In genomic region chr15:99475754-99476412, GRCh38 we compare ENCODE assay signal across 12 cellular contexts.
DNase-seq lines count a peak whose midpoint lies in the region; ATAC-seq, FAIRE-seq and TF ChIP-seq lines count a peak whose summit lies in the region.
"Had no signal": no experiment of that assay in that cellular context is flagged by ENCODE, and none has a peak within 500 bp of the region (broad histone marks: within the 10 kb centered on the region; RNA-seq: fewer than 3 reads in every experiment).

No MANE protein-coding gene starts in this region.

- H3K4me3 Mint-ChIP-seq in T-helper 17 cell = peak overlapping the region; percentile 2
- H3K4me3 Mint-ChIP-seq in stimulated activated naive CD8-positive, alpha-beta T cell treated with anti-CD3 and anti-CD28 coated beads, Interleukin-15, amount 100 ng/mL, for 72 hours = peak overlapping the region in 1 of 2 donors; percentile 28
- H3K4me3 Mint-ChIP-seq: activated CD4-positive, alpha-beta memory T cell treated with anti-CD3 and anti-CD28 coated beads, Interleukin-2, amount 10 ng/mL, durations not matched to agents 7 days and 5 days had no signal

- DNase-seq in D341Med (ENCODE audit: low spot score) = peak; percentile 9
- no peak for DNase-seq in T-helper 17 cell
- DNase-seq in keratinocyte (ENCODE audit: low read depth, low spot score) = no peak
- DNase-seq in NCI-H748 (lab: John Stamatoyannopoulos, UW; ENCODE audit: unreplicated experiment) = no peak
- no peak for DNase-seq in H54 (ENCODE audit: insufficient read length, low spot score)
- DNase-seq in stimulated activated naive CD8-positive, alpha-beta T cell treated with anti-CD3 and anti-CD28 coated beads, Interleukin-15, amount 100 ng/mL, for 72 hours = no peak
- DNase-seq in activated naive CD4-positive, alpha-beta T cell treated with anti-CD3 and anti-CD28 coated beads, Interleukin-2, amount 50 U/mL, for 72 hours (ENCODE audit: low spot score in 2 of 2) = no peak
- DNase-seq: activated CD4-positive, alpha-beta memory T cell treated with anti-CD3 and anti-CD28 coated beads, Interleukin-2, amount 10 ng/mL, durations not matched to agents 7 days and 5 days; effector CD4-positive, alpha-beta T cell; small intestine had no signal

- TF ChIP-seq POLR2A in H54 (IDR thresholded peaks at IDR 0.05; ENCODE audit: low read depth, low read length) = no peak

- no peaks in the 10 kb centered on the region for H3K9me3 Mint-ChIP-seq in stimulated activated naive CD8-positive, alpha-beta T cell treated with anti-CD3 and anti-CD28 coated beads, Interleukin-15, amount 100 ng/mL, for 72 hours
- H3K9me3 Mint-ChIP-seq in activated naive CD4-positive, alpha-beta T cell treated with anti-CD3 and anti-CD28 coated beads, Interleukin-2, amount 50 U/mL, for 72 hours = no peaks in the 10 kb centered on the region
- H3K9me3 Mint-ChIP-seq: activated CD4-positive, alpha-beta memory T cell treated with anti-CD3 and anti-CD28 coated beads, Interleukin-2, amount 10 ng/mL, durations not matched to agents 7 days and 5 days; activated naive CD4-positive, alpha-beta T cell treated with anti-CD3 and anti-CD28 coated beads, Interleukin-2, amount 50 U/mL, for 24 hours had no signal

- H3K4me1 ChIP-seq in keratinocyte (ENCODE audit: control insufficient read depth, extremely low read depth, insufficient read depth, low read length) = peaks cover 26% of the 10 kb centered on the region

- no peaks in the 10 kb centered on the region for H4K20me1 ChIP-seq in keratinocyte (ENCODE audit: control insufficient read depth, extremely low read depth, insufficient read depth, low read length)

- no peaks in the 10 kb centered on the region for H3K36me3 ChIP-seq in keratinocyte (ENCODE audit: control insufficient read depth in 2 of 2, extremely low read depth in 1 of 2, insufficient read depth in 2 of 2, low read length in 2 of 2)

- H3K4me1 Mint-ChIP-seq in T-helper 17 cell = peaks cover 3% of the 10 kb centered on the region
- H3K4me1 Mint-ChIP-seq in stimulated activated naive CD8-positive, alpha-beta T cell treated with anti-CD3 and anti-CD28 coated beads, Interleukin-15, amount 100 ng/mL, for 72 hours = peaks cover 55% of the 10 kb centered on the region
- H3K4me1 Mint-ChIP-seq: activated CD4-positive, alpha-beta memory T cell treated with anti-CD3 and anti-CD28 coated beads, Interleukin-2, amount 10 ng/mL, durations not matched to agents 7 days and 5 days had no signal

- dilution Hi-C loops in keratinocyte (cut with MboI; ENCODE audit: extremely low pct_ligation_motif_present, low sequenced_read_pairs) = no loop called here

- no peaks in the 10 kb centered on the region for H3K79me2 ChIP-seq in keratinocyte (ENCODE audit: control insufficient read depth, insufficient read depth, low read length)

- H3K27me3 Mint-ChIP-seq in T-helper 17 cell = peaks cover 20% of the 10 kb centered on the region
- H3K27me3 Mint-ChIP-seq in stimulated activated naive CD8-positive, alpha-beta T cell treated with anti-CD3 and anti-CD28 coated beads, Interleukin-15, amount 100 ng/mL, for 72 hours = no peaks in the 10 kb centered on the region
- H3K27me3 Mint-ChIP-seq: activated naive CD4-positive, alpha-beta T cell treated with anti-CD3 and anti-CD28 coated beads, Interleukin-2, amount 50 U/mL, for 24 hours had no signal

- H3K27ac ChIP-seq in keratinocyte (ENCODE audit: control insufficient read depth, insufficient read depth, low read length) = peak overlapping the region; percentile 56
- peak overlapping the region in 18 of 21 experiments; percentile 34 to 89 (median 76) for H3K27ac ChIP-seq in skin epidermis

- H2AFZ ChIP-seq in keratinocyte (ENCODE audit: control insufficient read depth, low read length) = peak overlapping the region; percentile 58

- H3K27ac Mint-ChIP-seq in T-helper 17 cell = no peak overlapping the region
- peak overlapping the region in 1 of 2 donors; percentile 14 for H3K27ac Mint-ChIP-seq in stimulated activated naive CD8-positive, alpha-beta T cell treated with anti-CD3 and anti-CD28 coated beads, Interleukin-15, amount 100 ng/mL, for 72 hours
- H3K27ac Mint-ChIP-seq in activated naive CD4-positive, alpha-beta T cell treated with anti-CD3 and anti-CD28 coated beads, Interleukin-2, amount 50 U/mL, for 72 hours = no peak overlapping the region
- H3K27ac Mint-ChIP-seq: activated CD4-positive, alpha-beta memory T cell treated with anti-CD3 and anti-CD28 coated beads, Interleukin-2, amount 10 ng/mL, durations not matched to agents 7 days and 5 days had no signal

- H3K9me3 ChIP-seq in T-helper 17 cell (ENCODE audit: control insufficient read depth, low read length, poor library complexity, severe bottlenecking) = no peaks in the 10 kb centered on the region
- H3K9me3 ChIP-seq in keratinocyte (ENCODE audit: control insufficient read depth, low read depth, low read length) = no peaks in the 10 kb centered on the region

- no peaks in the 10 kb centered on the region for H3K9me1 ChIP-seq in keratinocyte (ENCODE audit: control insufficient read depth, extremely low read depth, insufficient read depth, low read length)

- H3K36me3 Mint-ChIP-seq in T-helper 17 cell (ENCODE audit: low read depth) = peaks cover 2% of the 10 kb centered on the region
- H3K36me3 Mint-ChIP-seq in activated naive CD4-positive, alpha-beta T cell treated with anti-CD3 and anti-CD28 coated beads, Interleukin-2, amount 50 U/mL, for 72 hours = no peaks in the 10 kb centered on the region
- H3K36me3 Mint-ChIP-seq: activated naive CD4-positive, alpha-beta T cell treated with anti-CD3 and anti-CD28 coated beads, Interleukin-2, amount 50 U/mL, for 24 hours had no signal

- peak overlapping the region; percentile 36 for H3K9ac ChIP-seq in keratinocyte (ENCODE audit: control insufficient read depth, extremely low read depth, insufficient read depth, low read length)

- no peaks in the 10 kb centered on the region for H3K27me3 ChIP-seq in keratinocyte (ENCODE audit: control insufficient read depth, extremely low read depth, insufficient read depth, low read length)

- FAIRE-seq in keratinocyte (lab: Jason Lieb, UNC) = no peak
- no peak for FAIRE-seq in H54 (lab: Jason Lieb, UNC)
- FAIRE-seq: small intestine had no signal

- no peak for TF ChIP-seq CTCF in keratinocyte (optimal IDR thresholded peaks at IDR 0.05 in 1 of 3, IDR thresholded peaks at IDR 0.05 in 1 of 3, conservative IDR thresholded peaks at IDR 0.05 in 1 of 3; ENCODE audit: extremely low read depth in 1 of 3, insufficient read depth in 2 of 3, low read length in 3 of 3)

- no peak overlapping the region for H3K4me3 ChIP-seq in keratinocyte (ENCODE audit: control insufficient read depth in 2 of 3, extremely low read depth in 1 of 3, insufficient read depth in 2 of 3, low read depth in 1 of 3, low read length in 3 of 3)
- no peak overlapping the region for H3K4me3 ChIP-seq in skin epidermis

- peak overlapping the region; percentile 70 for H3K4me2 ChIP-seq in keratinocyte (ENCODE audit: control insufficient read depth, extremely low read depth, insufficient read depth, low read depth, low read length)

- no peak for ATAC-seq in T-helper 17 cell
- ATAC-seq in stimulated activated naive CD8-positive, alpha-beta T cell treated with anti-CD3 and anti-CD28 coated beads, Interleukin-15, amount 100 ng/mL, for 72 hours = no peak
- no peak for ATAC-seq in activated naive CD4-positive, alpha-beta T cell treated with anti-CD3 and anti-CD28 coated beads, Interleukin-2, amount 50 U/mL, for 72 hours
